In the genomic region with DNA sequence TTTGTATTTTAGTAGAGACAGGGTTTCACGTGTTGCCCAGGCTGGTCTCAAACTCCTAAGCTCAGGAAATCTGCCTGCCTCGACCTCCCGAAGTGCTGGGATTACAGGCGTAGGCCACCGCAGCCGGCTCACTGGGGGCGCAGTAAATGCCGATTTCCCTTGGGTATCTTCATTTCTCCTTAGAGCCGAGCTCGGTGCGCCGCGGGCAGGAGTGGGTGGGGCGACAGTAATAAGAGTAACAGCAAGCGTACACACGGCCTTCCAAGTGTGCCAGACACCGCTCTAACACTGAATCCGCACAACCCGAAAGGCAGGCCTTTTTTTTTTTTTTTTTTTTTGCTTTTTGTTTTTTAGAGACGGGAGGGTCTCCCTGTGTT, we compare ENCODE assay signal across 8 cellular contexts. TPM values are rescaled to one million over a fixed set of nuclear protein-coding genes. Genes with fewer than 3 reads are reported as not detected.
DNase-seq lines count a peak whose midpoint lies in the region; ATAC-seq and TF ChIP-seq lines count a peak whose summit lies in the region.

No MANE protein-coding gene starts in this region.

- 0 to 1% methylated on average over 12 to 15 of the region's 20 CpGs for WGBS in esophagus squamous epithelium, 2 donors

- peak overlapping the region; percentile 79 to 92 (median 87) for H3K27ac ChIP-seq in esophagus squamous epithelium

- H3K9me3 ChIP-seq in esophagus squamous epithelium (no peaks in the 10 kb centered on the region), neuron (ENCODE audit: low read length) (no peaks in the 10 kb centered on the region)

- H3K36me3 ChIP-seq in GM06990 (ENCODE audit: control insufficient read depth, insufficient read depth, low read length), result peaks cover 2% of the 10 kb centered on the region
- H3K36me3 ChIP-seq in esophagus squamous epithelium, result peaks cover 0 to 26% (median 10%) of the 10 kb centered on the region in 3 donors
- H3K36me3 ChIP-seq in neuron (ENCODE audit: insufficient read depth, low read length), result peaks cover 18% of the 10 kb centered on the region

- ATAC-seq in HG02588 (IDR thresholded peaks at IDR 0.05; ENCODE audit: unreplicated experiment) (peak; percentile 34), GM18519 (IDR thresholded peaks at IDR 0.05; ENCODE audit: low FRiP score, unreplicated experiment) (no peak)

- TF ChIP-seq CTCF in GM06990 (IDR thresholded peaks at IDR 0.05; ENCODE audit: insufficient read depth, low read length, poor library complexity, severe bottlenecking) (no peak), esophagus squamous epithelium (IDR thresholded peaks at IDR 0.05) (no peak)

- peak; percentile 76 for DNase-seq in GM06990 (ENCODE audit: extremely low read depth, insufficient read length)
- peak; percentile 55 for DNase-seq in NCI-H748 (lab: John Stamatoyannopoulos, UW; ENCODE audit: unreplicated experiment)
- peak; percentile 50 for DNase-seq in activated T-cell treated with anti-CD3 and anti-CD28 coated beads for 4 hours
- no peak for DNase-seq in esophagus squamous epithelium (lab: John Stamatoyannopoulos, UW)
- no peak for DNase-seq in medulla oblongata (ENCODE audit: extremely low spot score)

- intact Hi-C loops in esophagus squamous epithelium (cut with DNase I), result loop anchor here (5.0 to 10.0 kb wide), 2 partner anchors 303 to 801 kb away; no protein-coding TSS in a partner anchor

- TF ChIP-seq POLR2A in esophagus squamous epithelium (IDR thresholded peaks at IDR 0.05), result no peak

- H3K4me1 ChIP-seq in esophagus squamous epithelium, result peaks cover 15 to 36% (median 20%) of the 10 kb centered on the region in 3 donors
- H3K4me1 ChIP-seq in neuron (ENCODE audit: insufficient read depth, low read length), result peaks cover 13% of the 10 kb centered on the region

- H3K27me3 ChIP-seq in GM06990 (replicated peaks; ENCODE audit: control insufficient read depth, insufficient read depth, low read length) (no peaks in the 10 kb centered on the region), esophagus squamous epithelium (no peaks in the 10 kb centered on the region), neuron (ENCODE audit: insufficient read depth, low read length) (no peaks in the 10 kb centered on the region)

- peak overlapping the region; percentile 80 for H2AFZ ChIP-seq in neuron (ENCODE audit: low read depth, low read length)

- H3K4me3 ChIP-seq in GM06990 (replicated peaks; ENCODE audit: low read depth, low read length), result peak overlapping the region; percentile 93
- H3K4me3 ChIP-seq in esophagus squamous epithelium, result peak overlapping the region; percentile 50 to 85 (median 66)
- H3K4me3 ChIP-seq in neuron (ENCODE audit: low read length), result peak overlapping the region; percentile 94

RNA-seq across cellular contexts. Expression of a gene that starts 0.5 kb away (rescaled TPM):
- total RNA-seq in esophagus squamous epithelium, result 10 to 100 TPM; 32.0 to 98.1 (median 77.8) TPM

RNA-seq across cellular contexts. Expression of a gene that starts 24.6 kb away (rescaled TPM):
- total RNA-seq in esophagus squamous epithelium, result 10 to 100 TPM; 36.7 to 51.4 (median 46.8) TPM

Comparison
In these comparisons a context has a peak if more than half of its experiments do, and no peak if none do; other contexts are left out.
1. DNase-seq: peak in GM06990 (single experiment), NCI-H748 (single experiment) and activated T-cell treated with anti-CD3 and anti-CD28 coated beads for 4 hours (single experiment); none in esophagus squamous epithelium (single experiment) and medulla oblongata (single experiment).
2. Peak in every context shown above with its lines, with median percentiles within 50 percentile points of each other: H3K4me3 ChIP-seq.